8 cellular contexts compared by ENCODE assay signal in the genomic region with DNA sequence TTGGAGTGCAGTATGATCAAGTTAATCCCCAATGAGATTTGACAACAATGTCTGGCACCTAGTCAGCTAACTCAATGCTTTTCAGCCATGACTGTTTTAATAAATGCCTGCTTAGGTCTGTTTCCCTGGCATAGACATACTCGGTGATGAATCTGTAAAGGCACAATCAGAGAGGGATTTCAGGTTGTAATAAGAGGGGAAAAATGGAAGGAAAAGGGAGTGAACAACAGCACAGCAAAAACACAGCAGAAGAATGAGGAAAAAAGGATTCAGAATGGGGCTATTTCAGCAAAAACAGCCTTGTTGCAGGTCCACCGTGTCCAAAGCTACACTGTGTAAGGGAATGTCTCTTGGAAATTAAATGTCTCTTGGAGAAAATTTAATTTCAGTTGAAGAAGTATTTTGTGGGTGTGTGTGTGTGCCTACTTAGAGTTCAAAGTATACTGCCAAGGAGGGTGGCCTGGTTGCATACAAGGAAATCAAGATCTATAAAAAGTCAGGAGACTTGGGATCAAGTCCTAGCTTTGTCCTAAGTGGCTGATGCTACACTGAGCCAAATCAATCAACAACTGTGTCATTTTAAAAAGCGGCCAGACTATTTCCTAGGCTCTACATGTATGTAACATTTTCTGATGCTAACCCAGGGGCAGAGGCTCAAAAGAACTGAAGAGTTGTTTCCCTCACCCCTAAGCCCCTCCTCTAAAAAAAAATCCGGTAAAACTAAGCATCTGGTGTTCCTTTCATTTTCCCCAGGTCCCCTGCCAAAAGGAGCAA. TPM values are rescaled to one million over a fixed set of nuclear protein-coding genes. Genes with fewer than 3 reads are reported as not detected.
DNase-seq lines count a peak whose midpoint lies in the region; ATAC-seq and TF ChIP-seq lines count a peak whose summit lies in the region.

No MANE protein-coding gene starts in this region.

- peaks cover 4% of the 10 kb centered on the region for H3K27me3 Mint-ChIP-seq in T-helper 2 cell treated with Interferon-gamma antibody and Interleukin-4, amounts not matched to agents 5 μg/mL and 100 μg/mL, for 36 hours (ENCODE audit: low read depth)
- peaks cover 27% of the 10 kb centered on the region for H3K27me3 Mint-ChIP-seq in glutamatergic neuron (ENCODE audit: unreplicated experiment)

- no peak for TF ChIP-seq CTCF in glutamatergic neuron (IDR thresholded peaks at IDR 0.05; ENCODE audit: partially characterized antibody, unreplicated experiment)

- H3K27ac ChIP-seq in HUES48 (ENCODE audit: low read depth, low read length) = peak overlapping the region; percentile 89
- H3K27ac ChIP-seq in skeletal muscle tissue (ENCODE audit: low read depth, low read length) = peak overlapping the region; percentile 90

- H3K27me3 ChIP-seq in HUES48 (ENCODE audit: control insufficient read depth, insufficient read depth, low read length) (no peaks in the 10 kb centered on the region), skeletal muscle tissue (ENCODE audit: control insufficient read depth in 3 of 3, insufficient read depth in 3 of 3, low read length in 3 of 3) (no peaks in the 10 kb centered on the region)

- H3K4me1 ChIP-seq in HUES48 (ENCODE audit: control insufficient read depth, insufficient read depth, low read length) = peaks cover 35% of the 10 kb centered on the region
- peaks cover 9 to 24% (median 15%) of the 10 kb centered on the region in 3 donors for H3K4me1 ChIP-seq in skeletal muscle tissue (ENCODE audit: control insufficient read depth in 3 of 3, insufficient read depth in 3 of 3, low read length in 3 of 3)

- H3K9ac ChIP-seq in HUES48 (ENCODE audit: low read depth, low read length) (0 out of 2 replicates have a peak overlapping the region, but pooled peaks have one; percentile 32), skeletal muscle tissue (ENCODE audit: low read depth in 1 of 3, low read length in 3 of 3) (peak overlapping the region in 1 of 3 donors; percentile 21)

- DNase-seq in T-helper 2 cell treated with Interferon-gamma antibody and Interleukin-4, amounts not matched to agents 5 μg/mL and 100 μg/mL, for 36 hours (ENCODE audit: low spot score) = no peak
- DNase-seq in glutamatergic neuron (no peak), Kasumi-1 (lab: John Stamatoyannopoulos, UW) (no peak)
- DNase-seq in activated CD8-positive, alpha-beta memory T cell treated with anti-CD3 and anti-CD28 coated beads for 24 hours = no peak

- H3K4me3 ChIP-seq in HUES48 (ENCODE audit: low read depth, low read length) (no peak overlapping the region), skeletal muscle tissue (ENCODE audit: low read length in 3 of 3) (no peak overlapping the region)

- peaks cover 28% of the 10 kb centered on the region for H3K36me3 Mint-ChIP-seq in T-helper 2 cell treated with Interferon-gamma antibody and Interleukin-4, amounts not matched to agents 5 μg/mL and 100 μg/mL, for 36 hours (ENCODE audit: low read depth)
- H3K36me3 Mint-ChIP-seq in glutamatergic neuron (ENCODE audit: unreplicated experiment) = peaks cover 9% of the 10 kb centered on the region

- no peaks in the 10 kb centered on the region for H3K9me3 ChIP-seq in HUES48 (ENCODE audit: control insufficient read depth, insufficient read depth, low read length)
- H3K9me3 ChIP-seq in skeletal muscle tissue (ENCODE audit: control insufficient read depth in 3 of 3, low read length in 3 of 3) = no peaks in the 10 kb centered on the region

- peaks cover 16% of the 10 kb centered on the region for H3K36me3 ChIP-seq in HUES48 (ENCODE audit: control insufficient read depth, insufficient read depth, low read length)
- H3K36me3 ChIP-seq in skeletal muscle tissue (ENCODE audit: control insufficient read depth in 3 of 3, insufficient read depth in 3 of 3, low read length in 3 of 3) = peaks cover 0 to 7% (median 3%) of the 10 kb centered on the region in 3 donors

- peak overlapping the region; percentile 97 for H3K27ac Mint-ChIP-seq in T-helper 2 cell treated with Interferon-gamma antibody and Interleukin-4, amounts not matched to agents 5 μg/mL and 100 μg/mL, for 36 hours
- H3K27ac Mint-ChIP-seq in glutamatergic neuron (ENCODE audit: unreplicated experiment) = peak overlapping the region; percentile 96

- ATAC-seq in GM19035 (IDR thresholded peaks at IDR 0.05; ENCODE audit: unreplicated experiment) (no peak), GM18520 (IDR thresholded peaks at IDR 0.05; ENCODE audit: unreplicated experiment) (no peak)

- no peaks in the 10 kb centered on the region for H3K9me3 Mint-ChIP-seq in T-helper 2 cell treated with Interferon-gamma antibody and Interleukin-4, amounts not matched to agents 5 μg/mL and 100 μg/mL, for 36 hours
- H3K9me3 Mint-ChIP-seq in glutamatergic neuron (ENCODE audit: unreplicated experiment) = peaks cover 27% of the 10 kb centered on the region

- H3K4me3 Mint-ChIP-seq in T-helper 2 cell treated with Interferon-gamma antibody and Interleukin-4, amounts not matched to agents 5 μg/mL and 100 μg/mL, for 36 hours = peak overlapping the region; percentile 94
- peak overlapping the region; percentile 91 for H3K4me3 Mint-ChIP-seq in glutamatergic neuron (ENCODE audit: unreplicated experiment)

- peaks cover 44% of the 10 kb centered on the region for H3K4me1 Mint-ChIP-seq in T-helper 2 cell treated with Interferon-gamma antibody and Interleukin-4, amounts not matched to agents 5 μg/mL and 100 μg/mL, for 36 hours (ENCODE audit: low read depth)
- H3K4me1 Mint-ChIP-seq in glutamatergic neuron (ENCODE audit: low read depth, unreplicated experiment) = peaks cover 33% of the 10 kb centered on the region

RNA-seq across cellular contexts. Expression of a gene that starts 19.1 kb away (rescaled TPM):
- total RNA-seq in glutamatergic neuron (ENCODE audit: unreplicated experiment) (201 TPM), skeletal muscle tissue (105 TPM)
